In the genomic region with DNA sequence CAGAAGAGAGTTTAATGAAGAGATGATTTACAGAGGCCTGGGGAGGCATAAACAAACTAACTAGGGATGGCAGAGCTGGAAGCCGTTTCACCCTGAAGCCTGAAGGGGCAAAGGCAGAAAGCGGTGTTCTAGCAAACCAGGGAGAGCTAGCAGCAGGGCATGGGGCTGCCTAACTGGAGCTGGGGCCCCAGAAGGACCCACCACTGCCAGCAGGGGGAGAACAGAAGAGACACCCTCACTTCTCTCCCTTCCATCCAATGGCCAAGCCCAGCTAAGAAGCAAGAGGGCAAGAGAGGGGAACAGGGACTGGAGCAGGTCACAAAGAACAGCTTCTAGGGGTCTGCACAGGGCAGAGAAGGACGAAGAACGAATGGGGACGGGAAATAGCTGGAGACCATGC, we compare ENCODE assay signal across 11 cellular contexts.
A peak's percentile ranks its signal among the peaks of the same experiment; 100 is the strongest.
DNase-seq lines count a peak whose midpoint lies in the region; ATAC-seq and TF ChIP-seq lines count a peak whose summit lies in the region.
"Had no signal": no experiment of that assay in that cellular context is flagged by ENCODE, and none has a peak within 500 bp of the region (broad histone marks: within the 10 kb centered on the region; RNA-seq: fewer than 3 reads in every experiment).

No MANE protein-coding gene starts in this region.

- peak in 1 of 5 experiments; percentile 22 for TF ChIP-seq CTCF in transverse colon (IDR thresholded peaks at IDR 0.05)

- H3K4me1 Mint-ChIP-seq in stimulated activated naive CD8-positive, alpha-beta T cell treated with anti-CD3 and anti-CD28 coated beads, Interleukin-15, amount 100 ng/mL, for 72 hours = peaks cover 34% of the 10 kb centered on the region
- peaks cover 54% of the 10 kb centered on the region for H3K4me1 Mint-ChIP-seq in dendritic cell treated with granulocyte-macrophage colony-stimulating factor and Interleukin-4, amounts not matched to agents 40 ng/mL and 50 ng/mL, for 4 days (ENCODE audit: low read depth)
- peaks cover 6 to 20% of the 10 kb centered on the region in 2 donors for H3K4me1 Mint-ChIP-seq in effector memory CD8-positive, alpha-beta T cell (ENCODE audit: low read depth in 2 of 2)

- intact Hi-C loops in dendritic cell treated with granulocyte-macrophage colony-stimulating factor and Interleukin-4, amounts not matched to agents 40 ng/mL and 50 ng/mL, for 4 days (cut with micrococcal nuclease) = loop anchor here (10.0 kb wide), 1 partner anchor 517 kb away; the partner anchor contains the start of gene SLC7A1
- intact Hi-C loops in transverse colon (cut with DNase I; ENCODE audit: low total_unique reads) (loop anchor here (5.0 to 10.0 kb wide), 3 partner anchors 187 to 605 kb away; partner anchors contain the start of gene SLC7A1), Right ventricle myocardium superior (cut with DNase I) (loop anchor here (5.0 kb wide), 3 partner anchors 260 to 605 kb away; partner anchors contain the start of gene UBL3)

- DNase-seq in stimulated activated naive CD8-positive, alpha-beta T cell treated with anti-CD3 and anti-CD28 coated beads, Interleukin-15, amount 100 ng/mL, for 72 hours = no peak
- DNase-seq in stimulated activated naive CD8-positive, alpha-beta T cell treated with anti-CD3 and anti-CD28 coated beads, Interleukin-15, Interleukin-2, amounts not matched to agents 100 U/mL and 50 U/mL, for 24 hours = no peak
- peak; percentile 32 for DNase-seq in NCI-H69 (lab: John Stamatoyannopoulos, UW)
- DNase-seq in transverse colon = no peak
- DNase-seq in effector memory CD8-positive, alpha-beta T cell = no peak
- DNase-seq in Right ventricle myocardium superior = no peak
- DNase-seq: activated T-cell treated with anti-CD3 and anti-CD28 coated beads, Interleukin-2, amount 50 U/mL, for 4 hours; mucosa of descending colon; stimulated activated CD4-positive, alpha-beta T cell treated with anti-CD3 and anti-CD28 coated beads, Interleukin-4, amount 100 ng/mL, for 4 hours had no signal

- TF ChIP-seq POLR2A in transverse colon (IDR thresholded peaks at IDR 0.05) = no peak

- H3K27ac ChIP-seq in transverse colon = no peak overlapping the region

- in situ Hi-C loops in transverse colon (cut with MboI; ENCODE audit: low pct_ligation_motif_present in 1 of 4, low pct_unique_long_range_greater_than_20kb in 1 of 4, low sequenced_read_pairs in 3 of 4) = loop anchor here (10.0 to 25.0 kb wide), 6 partner anchors 187 to 607 kb away; no protein-coding TSS in a partner anchor

- H3K27me3 Mint-ChIP-seq in stimulated activated naive CD8-positive, alpha-beta T cell treated with anti-CD3 and anti-CD28 coated beads, Interleukin-15, amount 100 ng/mL, for 72 hours = peaks cover 20% of the 10 kb centered on the region
- H3K27me3 Mint-ChIP-seq in dendritic cell treated with granulocyte-macrophage colony-stimulating factor and Interleukin-4, amounts not matched to agents 40 ng/mL and 50 ng/mL, for 4 days = peaks cover 35% of the 10 kb centered on the region
- H3K27me3 Mint-ChIP-seq in effector memory CD8-positive, alpha-beta T cell = peaks cover 0 to 9% of the 10 kb centered on the region in 2 donors

- no peaks in the 10 kb centered on the region for H3K9me3 ChIP-seq in transverse colon
- H3K9me3 ChIP-seq: mucosa of descending colon had no signal

- H3K4me3 ChIP-seq in transverse colon = no peak overlapping the region
- H3K4me3 ChIP-seq: mucosa of descending colon had no signal

- H3K27ac Mint-ChIP-seq in stimulated activated naive CD8-positive, alpha-beta T cell treated with anti-CD3 and anti-CD28 coated beads, Interleukin-15, amount 100 ng/mL, for 72 hours = no peak overlapping the region
- H3K27ac Mint-ChIP-seq in dendritic cell treated with granulocyte-macrophage colony-stimulating factor and Interleukin-4, amounts not matched to agents 40 ng/mL and 50 ng/mL, for 4 days = peak overlapping the region; percentile 12
- H3K27ac Mint-ChIP-seq in effector memory CD8-positive, alpha-beta T cell = no peak overlapping the region

- ATAC-seq in stimulated activated naive CD8-positive, alpha-beta T cell treated with anti-CD3 and anti-CD28 coated beads, Interleukin-15, amount 100 ng/mL, for 72 hours = no peak
- ATAC-seq in stimulated activated naive CD8-positive, alpha-beta T cell treated with anti-CD3 and anti-CD28 coated beads, Interleukin-15, Interleukin-2, amounts not matched to agents 100 U/mL and 50 U/mL, for 24 hours = no peak
- ATAC-seq in effector memory CD8-positive, alpha-beta T cell (replicated peaks) = no peak
- ATAC-seq in HG03469 (IDR thresholded peaks at IDR 0.05; ENCODE audit: unreplicated experiment) = no peak
- ATAC-seq in Right ventricle myocardium superior (ENCODE audit: poor library complexity) = no peak
- ATAC-seq: activated T-cell treated with anti-CD3 and anti-CD28 coated beads, Interleukin-2, amount 50 U/mL, for 4 hours; mucosa of descending colon had no signal

- H3K4me3 Mint-ChIP-seq in stimulated activated naive CD8-positive, alpha-beta T cell treated with anti-CD3 and anti-CD28 coated beads, Interleukin-15, amount 100 ng/mL, for 72 hours = peak overlapping the region; percentile 4 to 30
- no peak overlapping the region for H3K4me3 Mint-ChIP-seq in dendritic cell treated with granulocyte-macrophage colony-stimulating factor and Interleukin-4, amounts not matched to agents 40 ng/mL and 50 ng/mL, for 4 days
- H3K4me3 Mint-ChIP-seq in effector memory CD8-positive, alpha-beta T cell = no peak overlapping the region

- H3K27me3 ChIP-seq in transverse colon = no peaks in the 10 kb centered on the region

- H3K36me3 Mint-ChIP-seq in dendritic cell treated with granulocyte-macrophage colony-stimulating factor and Interleukin-4, amounts not matched to agents 40 ng/mL and 50 ng/mL, for 4 days (ENCODE audit: low read depth) = no peaks in the 10 kb centered on the region
- H3K36me3 Mint-ChIP-seq in effector memory CD8-positive, alpha-beta T cell (ENCODE audit: insufficient read depth) = no peaks in the 10 kb centered on the region

- H3K4me1 ChIP-seq in transverse colon = peaks cover 23 to 46% (median 30%) of the 10 kb centered on the region in 4 donors

- WGBS in transverse colon (ENCODE audit: low coverage in 1 of 2), 2 donors = 91 to 100% methylated on average over 3 to 5 of the region's 5 CpGs

- no peak for TF ChIP-seq EP300 in transverse colon (IDR thresholded peaks at IDR 0.05; ENCODE audit: low read depth)

- H3K36me3 ChIP-seq in transverse colon = no peaks in the 10 kb centered on the region

- H3K9me3 Mint-ChIP-seq in stimulated activated naive CD8-positive, alpha-beta T cell treated with anti-CD3 and anti-CD28 coated beads, Interleukin-15, amount 100 ng/mL, for 72 hours = no peaks in the 10 kb centered on the region
- no peaks in the 10 kb centered on the region for H3K9me3 Mint-ChIP-seq in dendritic cell treated with granulocyte-macrophage colony-stimulating factor and Interleukin-4, amounts not matched to agents 40 ng/mL and 50 ng/mL, for 4 days
- no peaks in the 10 kb centered on the region for H3K9me3 Mint-ChIP-seq in effector memory CD8-positive, alpha-beta T cell
- H3K9me3 Mint-ChIP-seq: activated T-cell treated with anti-CD3 and anti-CD28 coated beads, Interleukin-2, amount 50 U/mL, for 4 hours had no signal

Comparison
In these comparisons a context has a peak if more than half of its experiments do, and no peak if none do; other contexts are left out.
1. H3K4me3 Mint-ChIP-seq: peak in stimulated activated naive CD8-positive, alpha-beta T cell treated with anti-CD3 and anti-CD28 coated beads, Interleukin-15, amount 100 ng/mL, for 72 hours (2 of 2); none in dendritic cell treated with granulocyte-macrophage colony-stimulating factor and Interleukin-4, amounts not matched to agents 40 ng/mL and 50 ng/mL, for 4 days (single experiment) and effector memory CD8-positive, alpha-beta T cell (0 of 2).